1 cellular context compared by ENCODE assay signal in the genomic region with DNA sequence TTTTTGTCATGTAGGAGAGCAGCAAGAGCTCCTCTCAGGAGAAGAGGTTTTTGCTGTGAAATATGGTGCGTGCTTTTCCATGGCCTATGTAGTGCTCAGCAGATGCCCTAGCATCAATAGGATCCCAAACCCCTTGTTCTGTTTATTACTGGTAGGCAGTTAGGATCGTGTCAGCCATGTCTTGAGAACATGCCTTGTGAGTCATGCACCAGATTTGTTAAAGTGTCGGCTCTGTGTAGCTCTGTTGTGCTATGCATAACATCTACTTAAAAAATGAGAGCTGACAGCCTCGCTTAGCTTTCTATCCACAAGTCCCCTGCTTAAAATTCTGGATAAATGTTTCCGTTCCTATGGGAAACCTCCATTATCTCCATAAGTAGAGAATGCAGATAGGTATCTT.
TF ChIP-seq lines count a peak whose summit lies in the region.

No MANE protein-coding gene starts in this region.

TF ChIP-seq in HepG2, 621 proteins besides CTCF, POLR2A, EP300 and RAD21:
- no peak for TF ChIP-seq FOXO4 (CRISPR knock-in tag; conservative IDR thresholded peaks at IDR 0.05)
- no peak for TF ChIP-seq CBFB (CRISPR knock-in tag; IDR thresholded peaks at IDR 0.05)
- no peak for TF ChIP-seq XRCC5 (optimal IDR thresholded peaks at IDR 0.05; ENCODE audit: low read length)
- no peak for TF ChIP-seq DR1 (CRISPR knock-in tag; IDR thresholded peaks at IDR 0.05)
- TF ChIP-seq ZMYM3 (CRISPR knock-in tag; IDR thresholded peaks at IDR 0.05), result no peak
- no peak for TF ChIP-seq SALL2 (CRISPR knock-in tag; IDR thresholded peaks at IDR 0.05)
- TF ChIP-seq HDAC1 (CRISPR knock-in tag; IDR thresholded peaks at IDR 0.05), result no peak
- no peak for TF ChIP-seq ZNF513 (CRISPR knock-in tag; conservative IDR thresholded peaks at IDR 0.05)
- no peak for TF ChIP-seq KMT2B (CRISPR knock-in tag; IDR thresholded peaks at IDR 0.05)
- no peak for TF ChIP-seq ZMYM4 (CRISPR knock-in tag; IDR thresholded peaks at IDR 0.05)
- TF ChIP-seq HMGA1 (CRISPR knock-in tag; conservative IDR thresholded peaks at IDR 0.05), result no peak
- no peak for TF ChIP-seq MED13 (CRISPR knock-in tag; IDR thresholded peaks at IDR 0.05)
- no peak for TF ChIP-seq ZNF749 (CRISPR knock-in tag; IDR thresholded peaks at IDR 0.05; ENCODE audit: borderline replicate concordance)
- TF ChIP-seq ATF4 (CRISPR knock-in tag; IDR thresholded peaks at IDR 0.05), result no peak
- TF ChIP-seq ARNT2 (CRISPR knock-in tag; IDR thresholded peaks at IDR 0.05; ENCODE audit: low read depth), result no peak
- TF ChIP-seq PPARG (CRISPR knock-in tag; conservative IDR thresholded peaks at IDR 0.05), result no peak
